6 cellular contexts compared by ENCODE assay signal in the genomic region with DNA sequence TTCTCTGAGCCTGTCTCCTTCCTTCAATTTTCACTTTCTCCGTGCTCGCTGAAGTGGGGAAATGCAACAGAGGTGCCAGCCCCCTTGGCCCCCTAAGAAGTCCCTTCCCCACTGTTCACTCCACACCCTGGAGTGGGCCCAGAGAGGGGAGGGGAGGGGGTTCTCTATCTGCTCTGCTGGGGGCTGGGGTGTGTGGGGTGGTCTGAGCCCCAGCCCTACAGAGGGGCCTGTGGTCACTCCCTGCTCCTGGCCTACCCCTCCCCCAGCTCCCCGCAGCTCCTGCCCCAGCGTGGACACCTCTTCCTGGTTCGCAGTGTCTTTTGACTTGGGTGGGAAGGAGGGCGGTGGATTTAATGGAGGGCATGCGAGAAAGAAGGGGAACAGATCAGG. TPM values are rescaled to one million over a fixed set of nuclear protein-coding genes. Genes with fewer than 3 reads are reported as not detected.
DNase-seq lines count a peak whose midpoint lies in the region; ATAC-seq and TF ChIP-seq lines count a peak whose summit lies in the region.

No MANE protein-coding gene starts in this region.

- WGBS in HUES64 = 46% methylated on average over 4 of the region's 7 CpGs
- WGBS in trophoblast cell (ENCODE audit: extremely low coverage, insufficient coverage, insufficient read length) = no CpG with 5 or more reads among the region's 7 CpGs

- no peak overlapping the region for H3K23ac ChIP-seq in trophoblast cell (ENCODE audit: low read length)

- H2AK5ac ChIP-seq in trophoblast cell (ENCODE audit: low read length) = peak overlapping the region; percentile 86

- H3K27me3 ChIP-seq in HUES64 (ENCODE audit: insufficient read depth, low read length) = no peaks in the 10 kb centered on the region
- H3K27me3 ChIP-seq in trophoblast cell (ENCODE audit: insufficient read depth, low read length) = no peaks in the 10 kb centered on the region

- H3K14ac ChIP-seq in trophoblast cell (ENCODE audit: low read length) = peak overlapping the region; percentile 91

- H4K12ac ChIP-seq in trophoblast cell (ENCODE audit: low read depth, low read length) = peak overlapping the region; percentile 71

- H3K27ac ChIP-seq in HUES64 (ENCODE audit: low read depth, low read length) (peak overlapping the region; percentile 57; the same call in 1 of the 2 replicates), coronary artery (peak overlapping the region; percentile 99 to 100), trophoblast cell (ENCODE audit: low read depth, low read length) (peak overlapping the region; percentile 64)

- peak overlapping the region; percentile 92 for H2BK120ac ChIP-seq in trophoblast cell (ENCODE audit: insufficient read depth, low read length, poor library complexity)

- H4K91ac ChIP-seq in trophoblast cell (ENCODE audit: low read depth, low read length) = peak overlapping the region; percentile 97

- peak overlapping the region; percentile 95 for H3K18ac ChIP-seq in trophoblast cell (ENCODE audit: low read length)

- no peak for ATAC-seq in GM21786 (IDR thresholded peaks at IDR 0.05; ENCODE audit: unreplicated experiment)
- ATAC-seq in HG02973 (IDR thresholded peaks at IDR 0.05; ENCODE audit: unreplicated experiment) = no peak

- no peak overlapping the region for H2AFZ ChIP-seq in trophoblast cell (ENCODE audit: insufficient read depth, low read length, poor library complexity)

- peak overlapping the region; percentile 90 for H2BK5ac ChIP-seq in trophoblast cell (ENCODE audit: low read depth, low read length, poor library complexity)

- TF ChIP-seq CTCF in coronary artery (IDR thresholded peaks at IDR 0.05) = no peak

- H3K4me3 ChIP-seq in HUES64 (ENCODE audit: low read length) (peak overlapping the region; percentile 86), coronary artery (peak overlapping the region; percentile 85), trophoblast cell (ENCODE audit: low read depth, low read length) (peak overlapping the region; percentile 86)

- H3K79me2 ChIP-seq in trophoblast cell (ENCODE audit: control insufficient read depth, insufficient read depth, low read length, poor library complexity) = peaks cover 35% of the 10 kb centered on the region

- no peak for DNase-seq in coronary artery (ENCODE audit: low spot score)
- no peak for DNase-seq in trophoblast cell
- DNase-seq in HuH-7 (ENCODE audit: low spot score) = no peak

- H3K79me1 ChIP-seq in trophoblast cell (ENCODE audit: low read length) = peaks cover 37% of the 10 kb centered on the region

- H3K4me2 ChIP-seq in trophoblast cell (ENCODE audit: low read length) = peak overlapping the region; percentile 92

- H2BK12ac ChIP-seq in trophoblast cell (ENCODE audit: low read length) = peak overlapping the region; percentile 42

- H3K9ac ChIP-seq in HUES64 (ENCODE audit: low read depth, low read length) (peak overlapping the region; percentile 96), trophoblast cell (ENCODE audit: low read length) (peak overlapping the region; percentile 94)

- H3K36me3 ChIP-seq in HUES64 (ENCODE audit: insufficient read depth, low read length) = peaks cover 30% of the 10 kb centered on the region
- H3K36me3 ChIP-seq in trophoblast cell (ENCODE audit: control insufficient read depth in 1 of 2, insufficient read depth in 2 of 2, low read length in 2 of 2) = peaks cover 29 to 31% of the 10 kb centered on the region in 2 experiments

- peak overlapping the region; percentile 91 for H3K4ac ChIP-seq in trophoblast cell (ENCODE audit: low read depth, low read length)

- peak overlapping the region; percentile 91 for H4K8ac ChIP-seq in trophoblast cell (ENCODE audit: low read depth, low read length)

- H3K9me3 ChIP-seq in HUES64 (ENCODE audit: insufficient read depth, low read depth, low read length) (no peaks in the 10 kb centered on the region), trophoblast cell (ENCODE audit: insufficient read depth, low read depth, low read length) (no peaks in the 10 kb centered on the region)

- peaks cover 21% of the 10 kb centered on the region for H3K4me1 ChIP-seq in HUES64 (ENCODE audit: insufficient read depth, low read length)
- peaks cover 21 to 24% of the 10 kb centered on the region in 2 experiments for H3K4me1 ChIP-seq in trophoblast cell (ENCODE audit: control insufficient read depth in 1 of 2, insufficient read depth in 2 of 2, low read length in 2 of 2)

RNA-seq across cellular contexts. Expression of gene LZTS2, which starts 1.0 kb away (rescaled TPM):
- 44.8 TPM for polyA plus RNA-seq in HUES64 (2013, experiment 1 of 2)
- 56.4 TPM for polyA plus RNA-seq in HUES64 (2013, experiment 2 of 2)
- 57.1 and 58.4 TPM in 2 replicates for polyA plus RNA-seq in trophoblast cell (2013)

RNA-seq across cellular contexts. Expression of gene TWNK, which starts 13.3 kb away (rescaled TPM):
- polyA plus RNA-seq in HUES64 (2013, experiment 1 of 2) = 24.2 TPM
- polyA plus RNA-seq in HUES64 (2013, experiment 2 of 2) = 17.8 TPM
- 5.5 TPM in 2 replicates for polyA plus RNA-seq in trophoblast cell (2013)

RNA-seq across cellular contexts. Expression of gene MRPL43, which starts 13.3 kb away (rescaled TPM):
- polyA plus RNA-seq in HUES64 (2013, experiment 1 of 2) = 66.9 TPM
- 66.4 TPM for polyA plus RNA-seq in HUES64 (2013, experiment 2 of 2)
- 65.6 and 67.6 TPM in 2 replicates for polyA plus RNA-seq in trophoblast cell (2013)

RNA-seq across cellular contexts. Expression of gene PDZD7, which starts 30.3 kb away (rescaled TPM):
- 0.30 TPM for polyA plus RNA-seq in HUES64 (2013, experiment 1 of 2)
- 0.19 TPM for polyA plus RNA-seq in HUES64 (2013, experiment 2 of 2)
- 0.68 and 0.79 TPM in 2 replicates for polyA plus RNA-seq in trophoblast cell (2013)

RNA-seq across cellular contexts. Expression of gene SFXN3, which starts 30.4 kb away (rescaled TPM):
- 1.0 TPM for polyA plus RNA-seq in HUES64 (2013, experiment 1 of 2)
- 0.76 TPM for polyA plus RNA-seq in HUES64 (2013, experiment 2 of 2)
- polyA plus RNA-seq in trophoblast cell (2013) = 20.6 and 20.8 TPM in 2 replicates
